In the genomic region with DNA sequence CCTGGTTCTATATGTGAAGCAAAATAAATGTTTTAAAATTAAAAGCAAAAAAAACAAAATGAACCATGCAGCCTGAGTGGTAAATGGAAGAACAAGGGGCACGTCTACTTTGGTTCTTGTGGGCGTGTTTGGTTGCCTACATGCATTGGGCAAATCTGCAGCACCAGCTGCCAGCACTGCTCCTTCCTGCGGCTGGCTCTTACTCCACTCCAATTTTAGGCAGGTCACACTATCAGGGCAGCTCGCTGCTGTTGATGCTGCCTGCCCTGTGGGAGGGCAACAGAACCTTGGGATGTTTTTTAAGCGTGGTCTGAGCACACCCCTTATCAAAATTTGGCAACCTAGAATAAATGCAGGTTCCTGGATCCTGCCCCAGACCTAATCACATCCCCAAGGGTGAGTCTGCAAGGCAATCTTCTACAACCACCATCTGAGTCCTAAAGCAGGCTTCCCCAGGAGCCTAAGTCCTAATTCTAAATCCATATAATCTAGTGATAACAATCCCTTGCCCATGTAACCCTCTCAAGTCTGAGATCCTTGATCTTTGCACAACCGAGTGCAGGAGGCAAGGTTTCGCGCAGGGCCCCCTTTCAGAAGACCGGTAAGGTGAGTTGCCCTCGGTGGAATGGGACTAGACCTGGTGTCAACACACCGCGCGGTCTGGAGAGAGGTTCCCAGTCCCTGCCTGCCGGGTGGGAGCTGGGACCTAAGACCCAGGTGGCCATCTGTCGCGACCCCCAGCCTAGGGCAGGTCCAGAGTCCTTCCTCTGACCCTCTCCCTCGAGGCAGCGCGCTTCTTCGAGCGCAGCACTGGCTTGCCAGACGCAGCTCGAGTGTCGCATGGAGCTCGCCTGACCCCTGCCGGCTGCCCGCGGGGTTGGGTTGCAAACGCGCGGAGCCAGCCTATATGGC, we compare ENCODE assay signal across 1 cellular context.
A peak's percentile ranks its signal among the peaks of the same experiment; 100 is the strongest.
TF ChIP-seq lines count a peak whose summit lies in the region.

No MANE protein-coding gene starts in this region.

TF ChIP-seq in H1, 55 proteins besides CTCF, POLR2A, EP300 and RAD21:
- TF ChIP-seq, protein P1, sequence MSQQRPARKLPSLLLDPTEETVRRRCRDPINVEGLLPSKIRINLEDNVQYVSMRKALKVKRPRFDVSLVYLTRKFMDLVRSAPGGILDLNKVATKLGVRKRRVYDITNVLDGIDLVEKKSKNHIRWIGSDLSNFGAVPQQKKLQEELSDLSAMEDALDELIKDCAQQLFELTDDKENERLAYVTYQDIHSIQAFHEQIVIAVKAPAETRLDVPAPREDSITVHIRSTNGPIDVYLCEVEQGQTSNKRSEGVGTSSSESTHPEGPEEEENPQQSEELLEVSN (IDR thresholded peaks at IDR 0.05): peak; percentile 40; the same call in 1 of the 2 replicates
- no peak for TF ChIP-seq NRF1 (IDR thresholded peaks at IDR 0.05; ENCODE audit: low read depth, low read length)
- TF ChIP-seq SP2 (IDR thresholded peaks at IDR 0.05; ENCODE audit: low read length): no peak
- peak; percentile 48; the same call in 1 of the 2 replicates for TF ChIP-seq POLR2AphosphoS5 (IDR thresholded peaks at IDR 0.05; ENCODE audit: low read depth, low read length)
- TF ChIP-seq, protein P2, sequence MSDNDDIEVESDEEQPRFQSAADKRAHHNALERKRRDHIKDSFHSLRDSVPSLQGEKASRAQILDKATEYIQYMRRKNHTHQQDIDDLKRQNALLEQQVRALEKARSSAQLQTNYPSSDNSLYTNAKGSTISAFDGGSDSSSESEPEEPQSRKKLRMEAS (IDR thresholded peaks at IDR 0.05): peak; percentile 76
- peak; percentile 51; the same call in 1 of the 2 replicates for TF ChIP-seq JUND (IDR thresholded peaks at IDR 0.05; ENCODE audit: low read length)
- TF ChIP-seq CREB1 (IDR thresholded peaks at IDR 0.05): 0 out of 2 replicates have a peak, but pooled peaks have one; percentile 36
- 0 out of 2 replicates have a peak, but pooled peaks have one; percentile 35 for TF ChIP-seq RBBP5 (IDR thresholded peaks at IDR 0.05; ENCODE audit: borderline replicate concordance, low read depth, low read length)
- TF ChIP-seq BCL11A (IDR thresholded peaks at IDR 0.05; ENCODE audit: low read depth in 2 of 2, low read length in 2 of 2): no peak
TF ChIP-seq in H1: peak in this region for 6.
